1 cellular context compared by ENCODE assay signal in genomic region chr10:74991435-74991834, GRCh38.
TF ChIP-seq lines count a peak whose summit lies in the region.

No MANE protein-coding gene starts in this region.

TF ChIP-seq in GM12878, 131 proteins besides CTCF, POLR2A, EP300 and RAD21 (continued from another document):
- no peak for TF ChIP-seq TCF3 (IDR thresholded peaks at IDR 0.05; ENCODE audit: borderline replicate concordance, insufficient read depth, low read depth, low read length)
- no peak for TF ChIP-seq JUND (IDR thresholded peaks at IDR 0.05; ENCODE audit: low read depth, low read length)
- no peak for TF ChIP-seq BCLAF1 (IDR thresholded peaks at IDR 0.05)
- no peak for TF ChIP-seq USF1 (IDR thresholded peaks at IDR 0.05; ENCODE audit: borderline replicate concordance, extremely low read length, insufficient read depth, low read depth, low read length)
- TF ChIP-seq, protein P1, sequence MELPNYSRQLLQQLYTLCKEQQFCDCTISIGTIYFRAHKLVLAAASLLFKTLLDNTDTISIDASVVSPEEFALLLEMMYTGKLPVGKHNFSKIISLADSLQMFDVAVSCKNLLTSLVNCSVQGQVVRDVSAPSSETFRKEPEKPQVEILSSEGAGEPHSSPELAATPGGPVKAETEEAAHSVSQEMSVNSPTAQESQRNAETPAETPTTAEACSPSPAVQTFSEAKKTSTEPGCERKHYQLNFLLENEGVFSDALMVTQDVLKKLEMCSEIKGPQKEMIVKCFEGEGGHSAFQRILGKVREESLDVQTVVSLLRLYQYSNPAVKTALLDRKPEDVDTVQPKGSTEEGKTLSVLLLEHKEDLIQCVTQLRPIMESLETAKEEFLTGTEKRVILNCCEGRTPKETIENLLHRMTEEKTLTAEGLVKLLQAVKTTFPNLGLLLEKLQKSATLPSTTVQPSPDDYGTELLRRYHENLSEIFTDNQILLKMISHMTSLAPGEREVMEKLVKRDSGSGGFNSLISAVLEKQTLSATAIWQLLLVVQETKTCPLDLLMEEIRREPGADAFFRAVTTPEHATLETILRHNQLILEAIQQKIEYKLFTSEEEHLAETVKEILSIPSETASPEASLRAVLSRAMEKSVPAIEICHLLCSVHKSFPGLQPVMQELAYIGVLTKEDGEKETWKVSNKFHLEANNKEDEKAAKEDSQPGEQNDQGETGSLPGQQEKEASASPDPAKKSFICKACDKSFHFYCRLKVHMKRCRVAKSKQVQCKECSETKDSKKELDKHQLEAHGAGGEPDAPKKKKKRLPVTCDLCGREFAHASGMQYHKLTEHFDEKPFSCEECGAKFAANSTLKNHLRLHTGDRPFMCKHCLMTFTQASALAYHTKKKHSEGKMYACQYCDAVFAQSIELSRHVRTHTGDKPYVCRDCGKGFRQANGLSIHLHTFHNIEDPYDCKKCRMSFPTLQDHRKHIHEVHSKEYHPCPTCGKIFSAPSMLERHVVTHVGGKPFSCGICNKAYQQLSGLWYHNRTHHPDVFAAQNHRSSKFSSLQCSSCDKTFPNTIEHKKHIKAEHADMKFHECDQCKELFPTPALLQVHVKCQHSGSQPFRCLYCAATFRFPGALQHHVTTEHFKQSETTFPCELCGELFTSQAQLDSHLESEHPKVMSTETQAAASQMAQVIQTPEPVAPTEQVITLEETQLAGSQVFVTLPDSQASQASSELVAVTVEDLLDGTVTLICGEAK (IDR thresholded peaks at IDR 0.05; ENCODE audit: borderline replicate concordance): peak; percentile 14; the same call in 1 of the 2 replicates
- TF ChIP-seq ZNF687 (IDR thresholded peaks at IDR 0.05): no peak
- no peak for TF ChIP-seq USF2 (IDR thresholded peaks at IDR 0.05; ENCODE audit: borderline replicate concordance, low read depth, low read length)
- no peak for TF ChIP-seq SUZ12 (IDR thresholded peaks at IDR 0.05; ENCODE audit: unreplicated experiment)
- no peak for TF ChIP-seq RCOR1 (conservative IDR thresholded peaks at IDR 0.05; ENCODE audit: low read depth, low read length)
- no peak for TF ChIP-seq GATAD2B (conservative IDR thresholded peaks at IDR 0.05; ENCODE audit: low read depth)
- no peak for TF ChIP-seq RAD51 (IDR thresholded peaks at IDR 0.05)
- TF ChIP-seq CREM (IDR thresholded peaks at IDR 0.05; ENCODE audit: low read depth): 0 out of 2 replicates have a peak, but pooled peaks have one; percentile 11
- TF ChIP-seq NKRF (conservative IDR thresholded peaks at IDR 0.05): no peak
- TF ChIP-seq, protein P2, sequence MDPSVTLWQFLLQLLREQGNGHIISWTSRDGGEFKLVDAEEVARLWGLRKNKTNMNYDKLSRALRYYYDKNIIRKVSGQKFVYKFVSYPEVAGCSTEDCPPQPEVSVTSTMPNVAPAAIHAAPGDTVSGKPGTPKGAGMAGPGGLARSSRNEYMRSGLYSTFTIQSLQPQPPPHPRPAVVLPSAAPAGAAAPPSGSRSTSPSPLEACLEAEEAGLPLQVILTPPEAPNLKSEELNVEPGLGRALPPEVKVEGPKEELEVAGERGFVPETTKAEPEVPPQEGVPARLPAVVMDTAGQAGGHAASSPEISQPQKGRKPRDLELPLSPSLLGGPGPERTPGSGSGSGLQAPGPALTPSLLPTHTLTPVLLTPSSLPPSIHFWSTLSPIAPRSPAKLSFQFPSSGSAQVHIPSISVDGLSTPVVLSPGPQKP (IDR thresholded peaks at IDR 0.05; ENCODE audit: low read depth, low read length): no peak
- TF ChIP-seq TARDBP (IDR thresholded peaks at IDR 0.05; ENCODE audit: borderline replicate concordance): no peak
- TF ChIP-seq MTA3 (IDR thresholded peaks at IDR 0.05; ENCODE audit: borderline replicate concordance, low read length): no peak
- TF ChIP-seq RFX5 (IDR thresholded peaks at IDR 0.05; ENCODE audit: low read depth, low read length): no peak
- no peak for TF ChIP-seq EED (IDR thresholded peaks at IDR 0.05; ENCODE audit: low read depth)
- TF ChIP-seq MYB (IDR thresholded peaks at IDR 0.05; ENCODE audit: borderline replicate concordance, low read depth, low read length): no peak
- no peak for TF ChIP-seq JUNB (IDR thresholded peaks at IDR 0.05)
- TF ChIP-seq IKZF1 (conservative IDR thresholded peaks at IDR 0.05): no peak
- TF ChIP-seq ZNF384 (IDR thresholded peaks at IDR 0.05; ENCODE audit: borderline replicate concordance, low read depth, low read length): peak; percentile 34; the same call in 1 of the 2 replicates
- TF ChIP-seq MTA2 (IDR thresholded peaks at IDR 0.05; ENCODE audit: low read depth): no peak
- no peak for TF ChIP-seq SMAD5 (IDR thresholded peaks at IDR 0.05; ENCODE audit: low read depth)
- no peak for TF ChIP-seq RELA (IDR thresholded peaks at IDR 0.05; ENCODE audit: borderline replicate concordance, partially characterized antibody)
- TF ChIP-seq YY1 (IDR thresholded peaks at IDR 0.05; ENCODE audit: low read depth, low read length): peak; percentile 60; the same call in 1 of the 2 replicates
- TF ChIP-seq IRF3 (IDR thresholded peaks at IDR 0.05): no peak
- no peak for TF ChIP-seq BRCA1 (IDR thresholded peaks at IDR 0.05; ENCODE audit: low read depth, low read length)
- peak; percentile 72 for TF ChIP-seq RUNX3 (IDR thresholded peaks at IDR 0.05; ENCODE audit: low read length)
TF ChIP-seq in GM12878: peak in this region for 5.
